ENCODE assay signal across 1 cellular context in genomic region chr1:111442457-111442856, GRCh38.
TF ChIP-seq lines count a peak whose summit lies in the region.

No MANE protein-coding gene starts in this region.

TF ChIP-seq in GM12878, 131 proteins besides CTCF, POLR2A, EP300 and RAD21:
- TF ChIP-seq IRF4 (IDR thresholded peaks at IDR 0.05; ENCODE audit: low read depth, low read length) = peak; percentile 56; the same call in 1 of the 2 replicates
- TF ChIP-seq JUNB (IDR thresholded peaks at IDR 0.05) = peak; percentile 45; the same call in 1 of the 2 replicates
- no peak for TF ChIP-seq CHD4 (IDR thresholded peaks at IDR 0.05)
